5 cellular contexts compared by ENCODE assay signal in genomic region chr20:6240059-6240458, GRCh38.
"Had no signal": no experiment of that assay in that cellular context is flagged by ENCODE, and none has a peak within 500 bp of the region (broad histone marks: within the 10 kb centered on the region; RNA-seq: fewer than 3 reads in every experiment).

No MANE protein-coding gene starts in this region.

- H3K27ac ChIP-seq: GM23248 had no signal

- DNase-seq: GM23248, H9, HCEC 1CT, IMR-90 had no signal

- H3K4me3 ChIP-seq: GM23248, K562 had no signal

- ATAC-seq: K562 had no signal

- H2AFZ ChIP-seq: GM23248 had no signal

- H3K4me3 Mint-ChIP-seq: H9 had no signal

- H3K4me1 Mint-ChIP-seq: H9 had no signal
